28 cellular contexts compared by ENCODE assay signal in genomic region chr6:143096403-143096802, GRCh38.
"Had no signal": no experiment of that assay in that cellular context is flagged by ENCODE, and none has a peak within 500 bp of the region (broad histone marks: within the 10 kb centered on the region; RNA-seq: fewer than 3 reads in every experiment).

No MANE protein-coding gene starts in this region.

- H3K4me3 Mint-ChIP-seq: activated CD8-positive, alpha-beta T cell treated with anti-CD3 and anti-CD28 coated beads for 36 hours; activated naive CD8-positive, alpha-beta T cell; activated T-cell treated with anti-CD3 and anti-CD28 coated beads, Interleukin-2, amount 50 U/mL, for 4 hours; activated T-helper 17 cell treated with anti-CD3 and anti-CD28 coated beads, Interleukin-2, amount 50 U/mL, for 72 hours had no signal

- H3K27me3 ChIP-seq: brain microvascular endothelial cell, esophagus squamous epithelium, gastroesophageal sphincter, heart right ventricle had no signal

- DNase-seq: activated CD4-positive, alpha-beta T cell treated with anti-CD3 and anti-CD28 coated beads for 48 hours; activated CD4-positive, alpha-beta T cell treated with anti-CD3 and anti-CD28 coated beads, Interleukin-2, amount 50 U/mL, for 1 hour; activated CD4-positive, alpha-beta T cell treated with anti-CD3 and anti-CD28 coated beads, Interleukin-2, amount 50 U/mL, for 48 hours; activated CD8-positive, alpha-beta memory T cell treated with anti-CD3 and anti-CD28 coated beads for 24 hours; activated CD8-positive, alpha-beta T cell treated with anti-CD3 and anti-CD28 coated beads for 36 hours; activated effector memory CD4-positive, alpha-beta T cell treated with Interleukin-2 at 50 U/mL for 16 hours; activated gamma-delta T cell treated with Interleukin-2 at 50 U/mL for 16 hours; activated naive CD4-positive, alpha-beta T cell treated with anti-CD3 and anti-CD28 coated beads, Interleukin-2, amount 50 U/mL, for 16 hours; activated naive CD4-positive, alpha-beta T cell treated with Interleukin-2 at 50 U/mL for 16 hours; activated T-cell treated with anti-CD3 and anti-CD28 coated beads, Interleukin-2, amount 50 U/mL, for 4 hours; amniotic stem cell; anterior cingulate cortex; brain microvascular endothelial cell; caudate nucleus; cortex of kidney; effector CD8-positive, alpha-beta T cell; esophagus squamous epithelium; foreskin melanocyte; heart right ventricle; T-helper 2 cell had no signal

- H3K4me1 ChIP-seq: gastroesophageal sphincter had no signal

- H3K4me3 ChIP-seq: esophagus squamous epithelium, gastroesophageal sphincter, heart right ventricle had no signal

- H3K36me3 ChIP-seq: brain microvascular endothelial cell, esophagus squamous epithelium, gastroesophageal sphincter, heart right ventricle had no signal

- H3K9me3 ChIP-seq: esophagus squamous epithelium, gastroesophageal sphincter, heart right ventricle had no signal

- H3K36me3 Mint-ChIP-seq: activated naive CD8-positive, alpha-beta T cell had no signal

- H3K27ac ChIP-seq: brain microvascular endothelial cell, epithelial cell of prostate, esophagus squamous epithelium, gastroesophageal sphincter, heart right ventricle had no signal

- H3K27ac Mint-ChIP-seq: activated CD8-positive, alpha-beta T cell treated with anti-CD3 and anti-CD28 coated beads for 36 hours; activated naive CD8-positive, alpha-beta T cell; activated T-helper 17 cell treated with anti-CD3 and anti-CD28 coated beads, Interleukin-2, amount 50 U/mL, for 72 hours had no signal

- ATAC-seq: gastroesophageal sphincter, heart right ventricle had no signal

- FAIRE-seq: astrocyte, colon, endometrium, endothelial cell of umbilical vein had no signal

- H3K27me3 Mint-ChIP-seq: activated CD8-positive, alpha-beta T cell treated with anti-CD3 and anti-CD28 coated beads for 36 hours; activated naive CD8-positive, alpha-beta T cell; activated T-helper 17 cell treated with anti-CD3 and anti-CD28 coated beads, Interleukin-2, amount 50 U/mL, for 72 hours had no signal

- H3K9me3 Mint-ChIP-seq: activated CD8-positive, alpha-beta T cell treated with anti-CD3 and anti-CD28 coated beads for 36 hours; activated T-cell treated with anti-CD3 and anti-CD28 coated beads, Interleukin-2, amount 50 U/mL, for 4 hours; activated T-helper 17 cell treated with anti-CD3 and anti-CD28 coated beads, Interleukin-2, amount 50 U/mL, for 72 hours had no signal
